ENCODE assay signal across 15 cellular contexts in the genomic region with DNA sequence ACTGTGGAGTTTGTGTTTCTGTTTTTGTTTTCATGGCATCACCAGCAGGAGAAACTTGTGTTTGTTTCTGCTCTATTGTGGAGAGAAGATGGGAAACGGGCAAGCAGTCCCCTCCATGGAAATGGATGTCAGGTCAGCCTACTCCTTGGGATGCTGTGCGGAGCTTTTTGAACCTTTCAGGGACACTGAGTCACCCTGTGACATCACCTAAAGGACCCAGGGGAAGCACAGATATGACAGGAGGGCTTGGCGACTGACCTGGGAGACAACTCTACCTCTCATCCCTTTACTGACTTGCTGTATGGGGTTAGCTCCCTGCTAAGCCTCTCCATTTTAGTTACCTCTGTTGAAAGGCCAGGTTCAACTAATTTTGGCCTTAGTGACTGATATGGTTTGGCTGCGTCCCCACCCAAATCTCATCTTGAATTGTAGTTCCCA.
A peak's percentile ranks its signal among the peaks of the same experiment; 100 is the strongest.
DNase-seq lines count a peak whose midpoint lies in the region; ATAC-seq and TF ChIP-seq lines count a peak whose summit lies in the region.
"Had no signal": no experiment of that assay in that cellular context is flagged by ENCODE, and none has a peak within 500 bp of the region (broad histone marks: within the 10 kb centered on the region; RNA-seq: fewer than 3 reads in every experiment).

No MANE protein-coding gene starts in this region.

- H3K27me3 Mint-ChIP-seq in stimulated activated naive CD8-positive, alpha-beta T cell treated with anti-CD3 and anti-CD28 coated beads, Interleukin-15, amount 100 ng/mL, for 72 hours, result peaks cover 31% of the 10 kb centered on the region
- H3K27me3 Mint-ChIP-seq: activated naive CD8-positive, alpha-beta T cell had no signal

- no peak overlapping the region for H4K91ac ChIP-seq in trophoblast cell (ENCODE audit: low read depth, low read length)

- H4K12ac ChIP-seq in trophoblast cell (ENCODE audit: low read depth, low read length), result no peak overlapping the region

- H4K20me1 ChIP-seq in OCI-LY3 (ENCODE audit: insufficient read depth, low read length), result no peaks in the 10 kb centered on the region

- peaks cover 41% of the 10 kb centered on the region for H3K4me1 Mint-ChIP-seq in stimulated activated naive CD8-positive, alpha-beta T cell treated with anti-CD3 and anti-CD28 coated beads, Interleukin-15, amount 100 ng/mL, for 72 hours

- H3K27me3 ChIP-seq in OCI-LY3 (ENCODE audit: low read depth, low read length) (no peaks in the 10 kb centered on the region), brain microvascular endothelial cell (replicated peaks) (no peaks in the 10 kb centered on the region), trophoblast cell (ENCODE audit: insufficient read depth, low read length) (no peaks in the 10 kb centered on the region)
- H3K27me3 ChIP-seq: thyroid gland had no signal

- peak overlapping the region in 1 of 2 donors; percentile 4 for H3K4me3 Mint-ChIP-seq in stimulated activated naive CD8-positive, alpha-beta T cell treated with anti-CD3 and anti-CD28 coated beads, Interleukin-15, amount 100 ng/mL, for 72 hours
- H3K4me3 Mint-ChIP-seq: activated naive CD8-positive, alpha-beta T cell had no signal

- no peak overlapping the region for H3K9ac ChIP-seq in OCI-LY3 (ENCODE audit: low read length)
- H3K9ac ChIP-seq in trophoblast cell (ENCODE audit: low read length), result no peak overlapping the region

- H3K9me3 Mint-ChIP-seq in stimulated activated naive CD8-positive, alpha-beta T cell treated with anti-CD3 and anti-CD28 coated beads, Interleukin-15, amount 100 ng/mL, for 72 hours, result peaks cover 6 to 14% of the 10 kb centered on the region in 2 donors

- no peak overlapping the region for H3K23ac ChIP-seq in trophoblast cell (ENCODE audit: low read length)

- ATAC-seq in stimulated activated naive CD8-positive, alpha-beta T cell treated with anti-CD3 and anti-CD28 coated beads, Interleukin-15, amount 100 ng/mL, for 72 hours, result no peak
- ATAC-seq in HG02759 (IDR thresholded peaks at IDR 0.05; ENCODE audit: unreplicated experiment), result no peak
- ATAC-seq: left ventricle myocardium superior had no signal

- DNase-seq in stimulated activated CD4-positive, alpha-beta T cell treated with anti-CD3 and anti-CD28 coated beads, Interleukin-1b, Interleukin-23, amount 100 ng/mL, for 48 hours, result peak; percentile 3
- no peak for DNase-seq in stimulated activated CD4-positive, alpha-beta T cell treated with anti-CD3 and anti-CD28 coated beads, Interleukin-4, amount 100 ng/mL, for 24 hours
- DNase-seq in brain microvascular endothelial cell (no peak), NCI-H2081 treated with DMSO at 0.1 percent for 48 hours (lab: John Stamatoyannopoulos, UW) (no peak), trophoblast cell (no peak)
- no peak for DNase-seq in stimulated activated naive CD8-positive, alpha-beta T cell treated with anti-CD3 and anti-CD28 coated beads, Interleukin-15, amount 100 ng/mL, for 72 hours
- DNase-seq: Calu3, pancreas had no signal

- no peak overlapping the region for H2BK120ac ChIP-seq in trophoblast cell (ENCODE audit: insufficient read depth, low read length, poor library complexity)

- in situ Hi-C loops in brain microvascular endothelial cell (cut with HindIII; ENCODE audit: low pct_ligation_motif_present, low sequenced_read_pairs), result no loop called here

- H3K36me3 ChIP-seq in OCI-LY3 (replicated peaks; ENCODE audit: low read depth, low read length), result peaks cover 10% of the 10 kb centered on the region
- H3K36me3 ChIP-seq in brain microvascular endothelial cell (replicated peaks), result no peaks in the 10 kb centered on the region
- H3K36me3 ChIP-seq in trophoblast cell (ENCODE audit: control insufficient read depth in 1 of 2, insufficient read depth in 2 of 2, low read length in 2 of 2), result no peaks in the 10 kb centered on the region
- H3K36me3 ChIP-seq: pancreas, thyroid gland had no signal

- H3K9me3 ChIP-seq in OCI-LY3 (ENCODE audit: insufficient read depth, low read length), result peaks cover 7% of the 10 kb centered on the region; the same call in 1 of the 2 replicates
- H3K9me3 ChIP-seq in trophoblast cell (ENCODE audit: insufficient read depth, low read depth, low read length), result peaks cover 2% of the 10 kb centered on the region
- H3K9me3 ChIP-seq: pancreas, thyroid gland had no signal

- no peak overlapping the region for H3K4me3 ChIP-seq in OCI-LY3 (ENCODE audit: low read length)
- H3K4me3 ChIP-seq in brain microvascular endothelial cell (ENCODE audit: low read depth, low read length), result no peak overlapping the region
- no peak overlapping the region for H3K4me3 ChIP-seq in trophoblast cell (ENCODE audit: low read depth, low read length)
- H3K4me3 ChIP-seq: GM12878, pancreas, skin epidermis, thyroid gland had no signal

- no peak overlapping the region for H2AK5ac ChIP-seq in trophoblast cell (ENCODE audit: low read length)

- WGBS in trophoblast cell (ENCODE audit: extremely low coverage, insufficient coverage, insufficient read length), result no CpG with 5 or more reads among the region's 4 CpGs

- no peak overlapping the region for H3K18ac ChIP-seq in trophoblast cell (ENCODE audit: low read length)

- H4K8ac ChIP-seq in trophoblast cell (ENCODE audit: low read depth, low read length), result no peak overlapping the region

- H3K27ac ChIP-seq in OCI-LY3 (ENCODE audit: low read length) (peak overlapping the region; percentile 66), brain microvascular endothelial cell (peak overlapping the region; percentile 39), trophoblast cell (ENCODE audit: low read depth, low read length) (no peak overlapping the region)
- H3K27ac ChIP-seq: pancreas had no signal

- H2AFZ ChIP-seq in OCI-LY3 (ENCODE audit: low read depth, low read length), result peak overlapping the region; percentile 57; the same call in 1 of the 2 replicates
- H2AFZ ChIP-seq in trophoblast cell (ENCODE audit: insufficient read depth, low read length, poor library complexity), result no peak overlapping the region

- H2BK12ac ChIP-seq in trophoblast cell (ENCODE audit: low read length), result no peak overlapping the region

- no peak overlapping the region for H3K4ac ChIP-seq in trophoblast cell (ENCODE audit: low read depth, low read length)

- H3K14ac ChIP-seq in trophoblast cell (ENCODE audit: low read length), result no peak overlapping the region

- no peaks in the 10 kb centered on the region for H3K79me2 ChIP-seq in OCI-LY3 (ENCODE audit: low read length)
- H3K79me2 ChIP-seq in trophoblast cell (ENCODE audit: control insufficient read depth, insufficient read depth, low read length, poor library complexity), result no peaks in the 10 kb centered on the region

- peak overlapping the region; percentile 30 to 95 for H3K27ac Mint-ChIP-seq in stimulated activated naive CD8-positive, alpha-beta T cell treated with anti-CD3 and anti-CD28 coated beads, Interleukin-15, amount 100 ng/mL, for 72 hours
- H3K27ac Mint-ChIP-seq: activated naive CD8-positive, alpha-beta T cell had no signal

- H3K4me1 ChIP-seq in OCI-LY3 (ENCODE audit: low read length) (peaks cover 52% of the 10 kb centered on the region), trophoblast cell (ENCODE audit: control insufficient read depth in 1 of 2, insufficient read depth in 2 of 2, low read length in 2 of 2) (no peaks in the 10 kb centered on the region)
- H3K4me1 ChIP-seq: pancreas, thyroid gland had no signal

- H3K79me1 ChIP-seq in trophoblast cell (ENCODE audit: low read length), result no peaks in the 10 kb centered on the region

- H3K4me2 ChIP-seq in OCI-LY3 (ENCODE audit: low read length) (0 out of 2 replicates have a peak overlapping the region, but pooled peaks have one; percentile 26), trophoblast cell (ENCODE audit: low read length) (no peak overlapping the region)

- no peak for TF ChIP-seq CTCF in OCI-LY3 (IDR thresholded peaks at IDR 0.05; ENCODE audit: low read depth, low read length)
- TF ChIP-seq CTCF in brain microvascular endothelial cell (IDR thresholded peaks at IDR 0.05; ENCODE audit: low read depth, low read length, missing control alignments), result no peak

- H2BK5ac ChIP-seq in trophoblast cell (ENCODE audit: low read depth, low read length, poor library complexity), result no peak overlapping the region
